ENCODE assay signal across 8 cellular contexts in genomic region chr11:44949160-44950035, GRCh38. TPM values are rescaled to one million over a fixed set of nuclear protein-coding genes. Genes with fewer than 3 reads are reported as not detected.
DNase-seq lines count a peak whose midpoint lies in the region; ATAC-seq, FAIRE-seq and TF ChIP-seq lines count a peak whose summit lies in the region.

No MANE protein-coding gene starts in this region.

- H3K27me3 ChIP-seq in SJSA1 (replicated peaks) (no peaks in the 10 kb centered on the region), HepG2 (ENCODE audit: control insufficient read depth in 1 of 2, insufficient read depth in 2 of 2, low read length in 2 of 2) (peaks cover 4 to 33% of the 10 kb centered on the region in 2 experiments; a peak in 4 of 5 replicates)

- peaks cover 34% of the 10 kb centered on the region for H3K4me1 Mint-ChIP-seq in central memory CD8-positive, alpha-beta T cell
- peaks cover 19% of the 10 kb centered on the region for H3K4me1 Mint-ChIP-seq in stimulated activated naive CD8-positive, alpha-beta T cell treated with anti-CD3 and anti-CD28 coated beads, Interleukin-15, Interleukin-2, amounts not matched to agents 100 ng/mL and 50 ng/mL, for 24 hours (ENCODE audit: low read depth)

- CTCF ChIA-PET in HepG2 (lab: Yijun Ruan, JAX; ENCODE audit: low intra/inter-chr PET ratio, low total read pairs): no interaction called here

- H3K79me2 ChIP-seq in HepG2 (ENCODE audit: insufficient read depth, low read length): no peaks in the 10 kb centered on the region

- FAIRE-seq in HepG2 (lab: Jason Lieb, UNC) (no peak), RCC 7860 (lab: Jason Lieb, UNC) (no peak)

- peak overlapping the region; percentile 23; the same call in 1 of the 2 replicates for H3K27ac ChIP-seq in SJSA1
- H3K27ac ChIP-seq in HepG2 (ENCODE audit: extremely low read length, insufficient read depth, low read length): no peak overlapping the region

- H3K27ac Mint-ChIP-seq in central memory CD8-positive, alpha-beta T cell (ENCODE audit: low read depth): peak overlapping the region; percentile 83
- H3K27ac Mint-ChIP-seq in stimulated activated naive CD8-positive, alpha-beta T cell treated with anti-CD3 and anti-CD28 coated beads, Interleukin-15, Interleukin-2, amounts not matched to agents 100 ng/mL and 50 ng/mL, for 24 hours: no peak overlapping the region

- no peak for TF ChIP-seq RAD21 in HepG2 (CRISPR knock-in tag; IDR thresholded peaks at IDR 0.05)

- H3K9ac ChIP-seq in HepG2 (ENCODE audit: insufficient read depth, low read depth, low read length): no peak overlapping the region

- H3K9me3 ChIP-seq in SJSA1 (replicated peaks) (no peaks in the 10 kb centered on the region; the same call in 1 of the 2 replicates), HepG2 (ENCODE audit: low read length) (no peaks in the 10 kb centered on the region)

- peaks cover 35% of the 10 kb centered on the region for H3K36me3 ChIP-seq in SJSA1
- H3K36me3 ChIP-seq in HepG2 (replicated peaks in 1 of 2; ENCODE audit: control insufficient read depth in 1 of 2, insufficient read depth in 2 of 2, low read length in 2 of 2): no peaks in the 10 kb centered on the region

- no peak overlapping the region for H3K4me2 ChIP-seq in HepG2 (ENCODE audit: low read depth, low read length)

- peak; percentile 53 for DNase-seq in NCI-H748 (lab: John Stamatoyannopoulos, UW; ENCODE audit: unreplicated experiment)
- DNase-seq in NCI-H748 treated with DMSO at 0.1 percent for 48 hours (lab: John Stamatoyannopoulos, UW): no peak
- peak in 1 of 2 experiments; percentile 58 for DNase-seq in SJSA1 (ENCODE audit: low read depth in 1 of 2, low spot score in 2 of 2)
- no peak for DNase-seq in central memory CD8-positive, alpha-beta T cell (ENCODE audit: low spot score in 2 of 2)
- no peak for DNase-seq in HepG2 (ENCODE audit: low spot score)
- no peak for DNase-seq in RCC 7860 (ENCODE audit: low spot score)
- no peak for DNase-seq in superior temporal gyrus (ENCODE audit: extremely low spot score)

- no peak for TF ChIP-seq POLR2A in HepG2 (IDR thresholded peaks at IDR 0.05; ENCODE audit: insufficient read depth in 1 of 2, low read depth in 2 of 2, low read length in 2 of 2)

- WGBS in HepG2 (ENCODE audit: low lambda C conversion rate): 53% methylated on average over 26 of the region's 57 CpGs

- POLR2A ChIA-PET in HepG2 (lab: Yijun Ruan, JAX): no interaction called here

- 0 out of 2 replicates have a peak, but pooled peaks have one; percentile 19 for TF ChIP-seq CTCF in HepG2 (CRISPR knock-in tag; IDR thresholded peaks at IDR 0.05)

- TF ChIP-seq EP300 in HepG2 (IDR thresholded peaks at IDR 0.05; ENCODE audit: low read depth in 2 of 2, low read length in 2 of 2): no peak
- no peak for TF ChIP-seq EP300 in HepG2 (CRISPR knock-in tag; IDR thresholded peaks at IDR 0.05; ENCODE audit: borderline replicate concordance)

- no peaks in the 10 kb centered on the region for H3K27me3 Mint-ChIP-seq in central memory CD8-positive, alpha-beta T cell
- H3K27me3 Mint-ChIP-seq in stimulated activated naive CD8-positive, alpha-beta T cell treated with anti-CD3 and anti-CD28 coated beads, Interleukin-15, Interleukin-2, amounts not matched to agents 100 ng/mL and 50 ng/mL, for 24 hours: no peaks in the 10 kb centered on the region

- H2AFZ ChIP-seq in HepG2 (ENCODE audit: low read length): no peak overlapping the region

- H4K20me1 ChIP-seq in HepG2 (ENCODE audit: insufficient read depth, low read length): no peaks in the 10 kb centered on the region

- H3K36me3 Mint-ChIP-seq in central memory CD8-positive, alpha-beta T cell (ENCODE audit: insufficient read depth): peaks cover 5% of the 10 kb centered on the region
- no peaks in the 10 kb centered on the region for H3K36me3 Mint-ChIP-seq in stimulated activated naive CD8-positive, alpha-beta T cell treated with anti-CD3 and anti-CD28 coated beads, Interleukin-15, Interleukin-2, amounts not matched to agents 100 ng/mL and 50 ng/mL, for 24 hours (ENCODE audit: low read depth)

- intact Hi-C loops in HepG2 (cut with micrococcal nuclease; ENCODE audit: unreplicated experiment): no loop called here

- H3K4me1 ChIP-seq in SJSA1 (replicated peaks) (peaks cover 19% of the 10 kb centered on the region), HepG2 (ENCODE audit: insufficient read depth, low read length) (peaks cover 10% of the 10 kb centered on the region)

- no peaks in the 10 kb centered on the region for H3K9me3 Mint-ChIP-seq in central memory CD8-positive, alpha-beta T cell
- H3K9me3 Mint-ChIP-seq in stimulated activated naive CD8-positive, alpha-beta T cell treated with anti-CD3 and anti-CD28 coated beads, Interleukin-15, Interleukin-2, amounts not matched to agents 100 ng/mL and 50 ng/mL, for 24 hours: no peaks in the 10 kb centered on the region

- ATAC-seq in central memory CD8-positive, alpha-beta T cell (replicated peaks; ENCODE audit: extremely low read depth, poor library complexity, severe bottlenecking): peak; percentile 30
- 0 out of 3 replicates have a peak, but pooled peaks have one; percentile 30 for ATAC-seq in HepG2

- peak overlapping the region; percentile 88 for H3K4me3 Mint-ChIP-seq in central memory CD8-positive, alpha-beta T cell
- H3K4me3 Mint-ChIP-seq in stimulated activated naive CD8-positive, alpha-beta T cell treated with anti-CD3 and anti-CD28 coated beads, Interleukin-15, Interleukin-2, amounts not matched to agents 100 ng/mL and 50 ng/mL, for 24 hours: peak overlapping the region; percentile 80

- in situ Hi-C loops in HepG2 (cut with HindIII; ENCODE audit: extremely low pct_ligation_motif_present, low pct_unique_long_range_greater_than_20kb): no loop called here

- BruUV-seq in HepG2 (replicated peaks; lab: Mats Ljungman, UMichigan): no TSS peak

- peak overlapping the region; percentile 91 for H3K4me3 ChIP-seq in SJSA1
- H3K4me3 ChIP-seq in HepG2 (replicated peaks in 1 of 3; ENCODE audit: insufficient read depth in 1 of 3, low read depth in 2 of 3, low read length in 3 of 3): no peak overlapping the region

TF ChIP-seq in HepG2, 621 proteins besides CTCF, POLR2A, EP300 and RAD21 (continues in another document):
- TF ChIP-seq ESRRA (CRISPR knock-in tag; IDR thresholded peaks at IDR 0.05; ENCODE audit: low read depth): no peak
- TF ChIP-seq, protein P1, sequence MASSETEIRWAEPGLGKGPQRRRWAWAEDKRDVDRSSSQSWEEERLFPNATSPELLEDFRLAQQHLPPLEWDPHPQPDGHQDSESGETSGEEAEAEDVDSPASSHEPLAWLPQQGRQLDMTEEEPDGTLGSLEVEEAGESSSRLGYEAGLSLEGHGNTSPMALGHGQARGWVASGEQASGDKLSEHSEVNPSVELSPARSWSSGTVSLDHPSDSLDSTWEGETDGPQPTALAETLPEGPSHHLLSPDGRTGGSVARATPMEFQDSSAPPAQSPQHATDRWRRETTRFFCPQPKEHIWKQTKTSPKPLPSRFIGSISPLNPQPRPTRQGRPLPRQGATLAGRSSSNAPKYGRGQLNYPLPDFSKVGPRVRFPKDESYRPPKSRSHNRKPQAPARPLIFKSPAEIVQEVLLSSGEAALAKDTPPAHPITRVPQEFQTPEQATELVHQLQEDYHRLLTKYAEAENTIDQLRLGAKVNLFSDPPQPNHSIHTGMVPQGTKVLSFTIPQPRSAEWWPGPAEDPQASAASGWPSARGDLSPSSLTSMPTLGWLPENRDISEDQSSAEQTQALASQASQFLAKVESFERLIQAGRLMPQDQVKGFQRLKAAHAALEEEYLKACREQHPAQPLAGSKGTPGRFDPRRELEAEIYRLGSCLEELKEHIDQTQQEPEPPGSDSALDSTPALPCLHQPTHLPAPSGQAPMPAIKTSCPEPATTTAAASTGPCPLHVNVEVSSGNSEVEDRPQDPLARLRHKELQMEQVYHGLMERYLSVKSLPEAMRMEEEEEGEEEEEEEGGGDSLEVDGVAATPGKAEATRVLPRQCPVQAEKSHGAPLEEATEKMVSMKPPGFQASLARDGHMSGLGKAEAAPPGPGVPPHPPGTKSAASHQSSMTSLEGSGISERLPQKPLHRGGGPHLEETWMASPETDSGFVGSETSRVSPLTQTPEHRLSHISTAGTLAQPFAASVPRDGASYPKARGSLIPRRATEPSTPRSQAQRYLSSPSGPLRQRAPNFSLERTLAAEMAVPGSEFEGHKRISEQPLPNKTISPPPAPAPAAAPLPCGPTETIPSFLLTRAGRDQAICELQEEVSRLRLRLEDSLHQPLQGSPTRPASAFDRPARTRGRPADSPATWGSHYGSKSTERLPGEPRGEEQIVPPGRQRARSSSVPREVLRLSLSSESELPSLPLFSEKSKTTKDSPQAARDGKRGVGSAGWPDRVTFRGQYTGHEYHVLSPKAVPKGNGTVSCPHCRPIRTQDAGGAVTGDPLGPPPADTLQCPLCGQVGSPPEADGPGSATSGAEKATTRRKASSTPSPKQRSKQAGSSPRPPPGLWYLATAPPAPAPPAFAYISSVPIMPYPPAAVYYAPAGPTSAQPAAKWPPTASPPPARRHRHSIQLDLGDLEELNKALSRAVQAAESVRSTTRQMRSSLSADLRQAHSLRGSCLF (CRISPR knock-in tag; IDR thresholded peaks at IDR 0.05; ENCODE audit: borderline replicate concordance): no peak
- TF ChIP-seq RARA (CRISPR knock-in tag; IDR thresholded peaks at IDR 0.05): no peak
- TF ChIP-seq NR2F6 (IDR thresholded peaks at IDR 0.05): no peak
- TF ChIP-seq NR2F6 (CRISPR knock-in tag; IDR thresholded peaks at IDR 0.05): no peak

RNA-seq across cellular contexts. Expression of gene TP53I11, which starts 1.3 kb away (rescaled TPM):
- total RNA-seq in SJSA1 (2014; rRNA removed; shearing (Covaris generic)): 55.3 and 65.0 TPM in 2 replicates
- not detected in 2 replicates for total RNA-seq in HepG2 (2016; rRNA removed; fragmentation: Illumina TruSeq; extraction: Trizol)
- total RNA-seq in HepG2 (2016; cell fraction: cytosol; rRNA removed; fragmentation: Illumina TruSeq; extraction: Trizol; ENCODE audit: low read depth): not detected in 2 replicates
- total RNA-seq in HepG2 (2016; cell fraction: insoluble cytoplasmic fraction; rRNA removed; fragmentation: Illumina TruSeq; extraction: Trizol): not detected in 2 replicates
- not detected in 2 replicates for total RNA-seq in HepG2 (2016; cell fraction: membrane; rRNA removed; fragmentation: Illumina TruSeq; extraction: Trizol)
- total RNA-seq in HepG2 (2016; cell fraction: nucleus; rRNA removed; fragmentation: Illumina TruSeq; extraction: Trizol): not detected in 2 replicates
- not detected in 2 replicates for polyA plus RNA-seq in HepG2 (2011; rRNA removed)
- not detected in 2 replicates for polyA plus RNA-seq in HepG2 (2011; cell fraction: cytosol; rRNA removed)
- not detected in 2 replicates for polyA plus RNA-seq in HepG2 (2011; cell fraction: nucleus; rRNA removed)
- polyA plus RNA-seq in HepG2 (2012): not detected in 2 replicates
- polyA plus RNA-seq in HepG2 (2016; cell fraction: cytosol; fragmentation: Illumina TruSeq; extraction: Trizol; ENCODE audit: low read depth): not detected in 2 replicates
- polyA plus RNA-seq in HepG2 (2016; cell fraction: insoluble cytoplasmic fraction; fragmentation: Illumina TruSeq; extraction: Trizol; ENCODE audit: low read depth): not detected in 2 replicates
- not detected in 2 replicates for polyA plus RNA-seq in HepG2 (2016; cell fraction: membrane; fragmentation: Illumina TruSeq; extraction: Trizol; ENCODE audit: low read depth)
- not detected in 2 replicates for polyA plus RNA-seq in HepG2 (2016; cell fraction: nucleus; fragmentation: Illumina TruSeq; extraction: Trizol; ENCODE audit: insufficient read depth, low read depth)
- polyA minus RNA-seq in HepG2 (2011; rRNA and poly(A)+ RNA removed; ENCODE audit: low replicate concordance): 1.0 TPM in 1 of 2 replicates, not detected in the other
- polyA minus RNA-seq in HepG2 (2011; cell fraction: cytosol; rRNA and poly(A)+ RNA removed): not detected in 2 replicates
- not detected in 2 replicates for polyA minus RNA-seq in HepG2 (2011; cell fraction: nucleus; rRNA and poly(A)+ RNA removed)

Comparison
In these comparisons a context has a peak if more than half of its experiments do, and no peak if none do; other contexts are left out.
1. RNA of gene TP53I11, which starts 1.3 kb away (total RNA-seq): 55.3 to 65.0 TPM in SJSA1; not detected in HepG2; every median in the first group is over 10 times any median in the second.